20 cellular contexts compared by ENCODE assay signal in the genomic region with DNA sequence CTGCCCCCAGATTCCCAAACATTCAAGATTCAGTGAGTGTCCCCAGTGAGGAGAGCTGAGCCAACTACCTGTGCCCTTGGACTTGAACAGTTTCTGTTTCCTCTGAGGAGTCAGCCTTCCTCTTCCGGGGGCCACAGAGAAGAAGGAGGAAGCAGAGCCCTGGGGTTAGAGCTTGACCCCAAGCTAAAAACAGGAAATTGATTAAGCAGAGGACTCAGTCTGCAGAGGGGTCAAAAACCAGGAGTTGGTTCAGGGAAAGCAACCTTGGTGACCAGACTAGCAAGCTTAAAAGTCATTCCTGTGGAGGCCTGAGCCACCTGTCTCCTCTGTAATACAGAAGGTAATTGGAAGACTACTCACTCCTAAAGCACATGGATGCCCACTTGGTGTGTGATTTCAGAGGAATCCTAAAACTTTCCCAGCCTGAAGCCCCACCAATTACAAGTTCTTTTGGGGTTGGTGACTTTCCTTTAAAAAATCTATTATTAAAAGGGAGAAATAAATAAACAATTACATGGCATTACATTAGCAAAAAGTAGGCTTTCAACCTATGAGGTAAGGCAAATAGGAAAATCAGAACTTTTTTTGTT.
DNase-seq lines count a peak whose midpoint lies in the region; ATAC-seq and TF ChIP-seq lines count a peak whose summit lies in the region.
"Had no signal": no experiment of that assay in that cellular context is flagged by ENCODE, and none has a peak within 500 bp of the region (broad histone marks: within the 10 kb centered on the region; RNA-seq: fewer than 3 reads in every experiment).

No MANE protein-coding gene starts in this region.

- POLR2A ChIA-PET in activated CD8-positive, alpha-beta T cell treated with anti-CD3 and anti-CD28 coated beads, Interleukin-2, amount 10 ng/mL, durations not matched to agents 7 days and 5 days (lab: Charles Lee): no interaction called here
- POLR2A ChIA-PET in activated CD8-positive, alpha-beta T cell treated with anti-CD3 and anti-CD28 coated beads for 36 hours (lab: Charles Lee): no interaction called here

- H4K20me1 ChIP-seq in smooth muscle cell (ENCODE audit: low read depth): no peaks in the 10 kb centered on the region

- intact Hi-C loops in activated CD8-positive, alpha-beta T cell treated with anti-CD3 and anti-CD28 coated beads for 36 hours (cut with micrococcal nuclease): no loop called here

- peaks cover 9% of the 10 kb centered on the region for H3K4me1 Mint-ChIP-seq in activated CD8-positive, alpha-beta T cell treated with anti-CD3 and anti-CD28 coated beads, Interleukin-2, amount 10 ng/mL, durations not matched to agents 7 days and 5 days (ENCODE audit: low read depth)
- H3K4me1 Mint-ChIP-seq in activated CD8-positive, alpha-beta T cell treated with anti-CD3 and anti-CD28 coated beads for 36 hours (ENCODE audit: low read depth): peaks cover 4% of the 10 kb centered on the region
- peaks cover 15 to 17% of the 10 kb centered on the region in 2 donors for H3K4me1 Mint-ChIP-seq in immature natural killer cell
- H3K4me1 Mint-ChIP-seq: neural progenitor cell had no signal

- peak overlapping the region; percentile 45 for H3K27ac ChIP-seq in smooth muscle cell (ENCODE audit: low read depth)
- H3K27ac ChIP-seq: breast epithelium, esophagus muscularis mucosa, neural progenitor cell, SJSA1, stomach, uterus had no signal

- CTCF ChIA-PET in activated CD8-positive, alpha-beta T cell treated with anti-CD3 and anti-CD28 coated beads, Interleukin-2, amount 10 ng/mL, durations not matched to agents 7 days and 5 days (lab: Charles Lee): interaction anchor here (4.9 kb wide), 1 partner anchor 13 kb away, joined by 29 read pairs; no protein-coding TSS in a partner anchor
- CTCF ChIA-PET in activated CD8-positive, alpha-beta T cell treated with anti-CD3 and anti-CD28 coated beads for 36 hours (lab: Charles Lee): interaction anchor here (1.0 kb wide), 1 partner anchor 14 kb away, joined by 4 read pairs; no protein-coding TSS in a partner anchor

- DNase-seq in activated CD8-positive, alpha-beta T cell treated with anti-CD3 and anti-CD28 coated beads, Interleukin-2, amount 10 ng/mL, durations not matched to agents 7 days and 5 days: no peak
- DNase-seq in activated CD8-positive, alpha-beta T cell treated with anti-CD3 and anti-CD28 coated beads for 36 hours: no peak
- DNase-seq in SKM-1 (lab: John Stamatoyannopoulos, UW; ENCODE audit: unreplicated experiment) (peak; percentile 35), immature natural killer cell (no peak), smooth muscle cell (lab: John Stamatoyannopoulos, UW; ENCODE audit: unreplicated experiment) (no peak), DMS 273 treated with DMSO at 0.1 percent for 48 hours (lab: John Stamatoyannopoulos, UW) (no peak)
- DNase-seq: activated naive CD8-positive, alpha-beta T cell treated with anti-CD3 and anti-CD28 coated beads, Interleukin-2, amount 50 U/mL, for 24 hours; activated T-cell treated with anti-CD3 and anti-CD28 coated beads, Interleukin-2, amount 50 U/mL, for 24 hours; CD8-positive, alpha-beta T cell; NCI-H2029; stomach; uterus had no signal

- H2AFZ ChIP-seq in smooth muscle cell (ENCODE audit: low read depth): peak overlapping the region; percentile 94
- H2AFZ ChIP-seq: neural progenitor cell had no signal

- peaks cover 3% of the 10 kb centered on the region for H3F3A ChIP-seq in smooth muscle cell (ENCODE audit: low read depth)

- H3K36me3 Mint-ChIP-seq in activated CD8-positive, alpha-beta T cell treated with anti-CD3 and anti-CD28 coated beads, Interleukin-2, amount 10 ng/mL, durations not matched to agents 7 days and 5 days (ENCODE audit: low read depth): peaks cover 2% of the 10 kb centered on the region
- H3K36me3 Mint-ChIP-seq in activated CD8-positive, alpha-beta T cell treated with anti-CD3 and anti-CD28 coated beads for 36 hours (ENCODE audit: low read depth): no peaks in the 10 kb centered on the region
- H3K36me3 Mint-ChIP-seq in immature natural killer cell: no peaks in the 10 kb centered on the region
- H3K36me3 Mint-ChIP-seq: CD8-positive, alpha-beta T cell; memory B cell; neural progenitor cell had no signal

- no peaks in the 10 kb centered on the region for H3K27me3 ChIP-seq in smooth muscle cell (ENCODE audit: low read depth)
- H3K27me3 ChIP-seq: breast epithelium, neural progenitor cell, SJSA1, stomach, uterus had no signal

- H3K4me3 Mint-ChIP-seq in activated CD8-positive, alpha-beta T cell treated with anti-CD3 and anti-CD28 coated beads, Interleukin-2, amount 10 ng/mL, durations not matched to agents 7 days and 5 days: no peak overlapping the region
- H3K4me3 Mint-ChIP-seq in activated CD8-positive, alpha-beta T cell treated with anti-CD3 and anti-CD28 coated beads for 36 hours: no peak overlapping the region
- peak overlapping the region; percentile 22 to 81 (median 60) for H3K4me3 Mint-ChIP-seq in immature natural killer cell
- H3K4me3 Mint-ChIP-seq: activated naive CD8-positive, alpha-beta T cell treated with anti-CD3 and anti-CD28 coated beads, Interleukin-2, amount 50 U/mL, for 24 hours; activated T-cell treated with anti-CD3 and anti-CD28 coated beads, Interleukin-2, amount 50 U/mL, for 24 hours; CD8-positive, alpha-beta T cell; memory B cell; neural progenitor cell had no signal

- peak overlapping the region; percentile 39 for H3K4me3 ChIP-seq in smooth muscle cell
- H3K4me3 ChIP-seq: HAP-1, neural progenitor cell, SJSA1, stomach, uterus had no signal

- no peaks in the 10 kb centered on the region for H3K9me3 Mint-ChIP-seq in activated CD8-positive, alpha-beta T cell treated with anti-CD3 and anti-CD28 coated beads, Interleukin-2, amount 10 ng/mL, durations not matched to agents 7 days and 5 days (ENCODE audit: insufficient read depth)
- H3K9me3 Mint-ChIP-seq in activated CD8-positive, alpha-beta T cell treated with anti-CD3 and anti-CD28 coated beads for 36 hours: no peaks in the 10 kb centered on the region
- no peaks in the 10 kb centered on the region for H3K9me3 Mint-ChIP-seq in immature natural killer cell
- H3K9me3 Mint-ChIP-seq: activated naive CD8-positive, alpha-beta T cell treated with anti-CD3 and anti-CD28 coated beads, Interleukin-2, amount 50 U/mL, for 24 hours; activated T-cell treated with anti-CD3 and anti-CD28 coated beads, Interleukin-2, amount 50 U/mL, for 24 hours; CD8-positive, alpha-beta T cell; memory B cell; neural progenitor cell had no signal

- H3K9me3 ChIP-seq in smooth muscle cell (replicated peaks; ENCODE audit: low read depth): no peaks in the 10 kb centered on the region
- H3K9me3 ChIP-seq: breast epithelium, esophagus muscularis mucosa, HAP-1, SJSA1, stomach, uterus had no signal

- no peak for ATAC-seq in activated CD8-positive, alpha-beta T cell treated with anti-CD3 and anti-CD28 coated beads, Interleukin-2, amount 10 ng/mL, durations not matched to agents 7 days and 5 days
- ATAC-seq in activated CD8-positive, alpha-beta T cell treated with anti-CD3 and anti-CD28 coated beads for 36 hours: no peak
- no peak for ATAC-seq in HG03378 (IDR thresholded peaks at IDR 0.05; ENCODE audit: unreplicated experiment)
- no peak for ATAC-seq in HG02884 (IDR thresholded peaks at IDR 0.05; ENCODE audit: unreplicated experiment)
- ATAC-seq: activated naive CD8-positive, alpha-beta T cell treated with anti-CD3 and anti-CD28 coated beads, Interleukin-2, amount 50 U/mL, for 24 hours; CD8-positive, alpha-beta T cell had no signal

- H3K4me2 ChIP-seq in smooth muscle cell: peak overlapping the region; percentile 82
- H3K4me2 ChIP-seq: neural progenitor cell had no signal

- 77% methylated on average over 1 of the region's 1 CpG for WGBS in smooth muscle cell (ENCODE audit: low lambda C conversion rate)

- H3K27me3 Mint-ChIP-seq in activated CD8-positive, alpha-beta T cell treated with anti-CD3 and anti-CD28 coated beads, Interleukin-2, amount 10 ng/mL, durations not matched to agents 7 days and 5 days (ENCODE audit: low read depth): peaks cover 3% of the 10 kb centered on the region
- H3K27me3 Mint-ChIP-seq in activated CD8-positive, alpha-beta T cell treated with anti-CD3 and anti-CD28 coated beads for 36 hours: peaks cover 3% of the 10 kb centered on the region
- H3K27me3 Mint-ChIP-seq in immature natural killer cell (ENCODE audit: low read depth in 3 of 3): peaks cover 0 to 5% (median 1%) of the 10 kb centered on the region in 3 donors
- H3K27me3 Mint-ChIP-seq: activated naive CD8-positive, alpha-beta T cell treated with anti-CD3 and anti-CD28 coated beads, Interleukin-2, amount 50 U/mL, for 24 hours had no signal

- no peaks in the 10 kb centered on the region for H3K4me1 ChIP-seq in smooth muscle cell (ENCODE audit: low read depth)
- H3K4me1 ChIP-seq: breast epithelium, HAP-1, neural progenitor cell, SJSA1, uterus had no signal

- H3K9ac ChIP-seq in smooth muscle cell (ENCODE audit: low read depth): no peak overlapping the region
- H3K9ac ChIP-seq: neural progenitor cell had no signal

- H3K79me2 ChIP-seq in smooth muscle cell (ENCODE audit: low read depth): no peaks in the 10 kb centered on the region

- TF ChIP-seq CTCF in activated CD8-positive, alpha-beta T cell treated with anti-CD3 and anti-CD28 coated beads for 36 hours (IDR thresholded peaks at IDR 0.05): no peak
- TF ChIP-seq CTCF in smooth muscle cell (IDR thresholded peaks at IDR 0.05; ENCODE audit: borderline replicate concordance, insufficient read depth, poor library complexity, severe bottlenecking): no peak

- peak overlapping the region; percentile 80 for H3K27ac Mint-ChIP-seq in activated CD8-positive, alpha-beta T cell treated with anti-CD3 and anti-CD28 coated beads, Interleukin-2, amount 10 ng/mL, durations not matched to agents 7 days and 5 days
- H3K27ac Mint-ChIP-seq in activated CD8-positive, alpha-beta T cell treated with anti-CD3 and anti-CD28 coated beads for 36 hours: no peak overlapping the region
- peak overlapping the region in 3 of 6 donors; percentile 4 to 66 (median 15) for H3K27ac Mint-ChIP-seq in immature natural killer cell
- H3K27ac Mint-ChIP-seq: activated naive CD8-positive, alpha-beta T cell treated with anti-CD3 and anti-CD28 coated beads, Interleukin-2, amount 50 U/mL, for 24 hours; activated T-cell treated with anti-CD3 and anti-CD28 coated beads, Interleukin-2, amount 50 U/mL, for 24 hours; CD8-positive, alpha-beta T cell; memory B cell; neural progenitor cell had no signal

- H3K36me3 ChIP-seq in smooth muscle cell (ENCODE audit: low read depth): no peaks in the 10 kb centered on the region
- H3K36me3 ChIP-seq: breast epithelium, esophagus muscularis mucosa, HAP-1, neural progenitor cell, SJSA1, stomach, uterus had no signal

Comparison
In these comparisons a context has a peak if more than half of its experiments do, and no peak if none do; other contexts are left out.
1. H3K4me3 Mint-ChIP-seq: peak in immature natural killer cell (5 of 5); none in activated CD8-positive, alpha-beta T cell treated with anti-CD3 and anti-CD28 coated beads, Interleukin-2, amount 10 ng/mL, durations not matched to agents 7 days and 5 days (single experiment) and activated CD8-positive, alpha-beta T cell treated with anti-CD3 and anti-CD28 coated beads for 36 hours (single experiment).